14 cellular contexts compared by ENCODE assay signal in the genomic region with DNA sequence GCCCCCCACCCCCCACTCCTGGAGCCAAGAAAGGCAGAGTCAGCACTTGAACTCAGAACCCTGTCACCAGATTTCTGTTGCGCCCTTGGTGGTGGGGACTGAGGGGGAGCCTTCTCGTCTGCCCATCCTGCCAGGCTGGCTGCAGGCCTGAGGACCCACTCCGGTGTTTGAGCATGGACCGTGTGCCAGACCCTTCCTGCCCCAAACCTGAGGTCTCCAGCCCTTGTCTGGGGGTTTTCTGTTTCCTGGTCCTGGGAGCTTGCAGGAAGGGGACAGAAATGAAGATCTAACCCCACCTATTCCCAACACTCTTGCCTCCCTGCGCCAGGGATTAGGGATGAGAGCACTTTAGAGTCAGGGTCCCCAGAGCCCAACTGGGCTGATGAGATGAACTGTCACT.
DNase-seq lines count a peak whose midpoint lies in the region; ATAC-seq and TF ChIP-seq lines count a peak whose summit lies in the region.
"Had no signal": no experiment of that assay in that cellular context is flagged by ENCODE, and none has a peak within 500 bp of the region (broad histone marks: within the 10 kb centered on the region; RNA-seq: fewer than 3 reads in every experiment).

No MANE protein-coding gene starts in this region.

- CTCF ChIA-PET in RWPE1 (lab: Yijun Ruan, JAX) (no interaction called here), PC-3 (lab: Charles Lee) (no interaction called here)

- H3K4me2 ChIP-seq in neural progenitor cell, result no peak overlapping the region
- no peak overlapping the region for H3K4me2 ChIP-seq in PC-3 (ENCODE audit: low read length)
- H3K4me2 ChIP-seq: A549 had no signal

- intact Hi-C loops in PC-3 (cut with micrococcal nuclease), result no loop called here

- H4K20me1 ChIP-seq in neural progenitor cell (ENCODE audit: low read depth) (no peaks in the 10 kb centered on the region), PC-3 (ENCODE audit: low read length) (no peaks in the 10 kb centered on the region)

- H3K79me2 ChIP-seq in neural progenitor cell (ENCODE audit: low read depth) (no peaks in the 10 kb centered on the region), PC-3 (ENCODE audit: low read length) (no peaks in the 10 kb centered on the region)

- no peak for ATAC-seq in PC-3
- ATAC-seq in HG02970 (IDR thresholded peaks at IDR 0.05; ENCODE audit: low FRiP score, unreplicated experiment), result no peak
- ATAC-seq: A549; CD8-positive, alpha-beta T cell had no signal

- no peaks in the 10 kb centered on the region for H3K4me1 ChIP-seq in endodermal cell (ENCODE audit: control insufficient read depth, insufficient read depth, low read length)
- H3K4me1 ChIP-seq in neural progenitor cell, result peaks cover 4% of the 10 kb centered on the region
- H3K4me1 ChIP-seq in PC-3 (ENCODE audit: insufficient read depth, low read length), result no peaks in the 10 kb centered on the region; the same call in 1 of the 2 replicates
- H3K4me1 ChIP-seq: A549 had no signal

- no peaks in the 10 kb centered on the region for H3K9me2 ChIP-seq in PC-3 (replicated peaks; ENCODE audit: low read length)

- H3K27ac ChIP-seq in RWPE1 (peak overlapping the region; percentile 40), endodermal cell (ENCODE audit: low read depth, low read length) (no peak overlapping the region), neural progenitor cell (no peak overlapping the region), PC-3 (ENCODE audit: low read length) (no peak overlapping the region)
- H3K27ac ChIP-seq: A549 had no signal

- no peaks in the 10 kb centered on the region for H3F3A ChIP-seq in neural progenitor cell (ENCODE audit: low read depth)
- no peaks in the 10 kb centered on the region for H3F3A ChIP-seq in PC-3 (ENCODE audit: low read length, unreplicated experiment)

- no peaks in the 10 kb centered on the region for H3K27me3 ChIP-seq in endodermal cell (ENCODE audit: control insufficient read depth, insufficient read depth, low read length, poor library complexity, severe bottlenecking)
- no peaks in the 10 kb centered on the region for H3K27me3 ChIP-seq in neural progenitor cell
- no peaks in the 10 kb centered on the region for H3K27me3 ChIP-seq in PC-3 (ENCODE audit: low read length)

- H3K4me3 ChIP-seq in endodermal cell (ENCODE audit: low read length) (no peak overlapping the region), neural progenitor cell (no peak overlapping the region), PC-3 (ENCODE audit: low read length) (no peak overlapping the region)
- H3K4me3 ChIP-seq: A549 had no signal

- no peaks in the 10 kb centered on the region for H3K9me3 ChIP-seq in endodermal cell (ENCODE audit: control insufficient read depth, low read length)
- H3K9me3 ChIP-seq in neural progenitor cell (ENCODE audit: low read depth), result no peaks in the 10 kb centered on the region
- H3K9me3 ChIP-seq in PC-3 (ENCODE audit: low read length), result no peaks in the 10 kb centered on the region
- H3K9me3 ChIP-seq: A549 had no signal

- no peaks in the 10 kb centered on the region for H3K9me3 Mint-ChIP-seq in endodermal cell
- H3K9me3 Mint-ChIP-seq in neural progenitor cell, result no peaks in the 10 kb centered on the region
- H3K9me3 Mint-ChIP-seq: CD8-positive, alpha-beta T cell had no signal

- no peak overlapping the region for H3K27ac Mint-ChIP-seq in endodermal cell
- peak overlapping the region; percentile 35 for H3K27ac Mint-ChIP-seq in neural progenitor cell
- H3K27ac Mint-ChIP-seq: CD8-positive, alpha-beta T cell had no signal

- no peak overlapping the region for H3K9ac ChIP-seq in endodermal cell (ENCODE audit: extremely low read depth, low read length, poor library complexity, severe bottlenecking)
- no peak overlapping the region for H3K9ac ChIP-seq in neural progenitor cell
- no peak overlapping the region for H3K9ac ChIP-seq in PC-3 (ENCODE audit: low read length)

- WGBS in endodermal cell (ENCODE audit: insufficient coverage in 1 of 2, insufficient read length in 1 of 2), 2 experiments, result 92% methylated on average over 5 of the region's 5 CpGs; no CpG with 5 or more reads in 1 of the 2 experiments

- DNase-seq in RWPE1 (ENCODE audit: low spot score) (no peak), endodermal cell (peak; percentile 42), neural progenitor cell (ENCODE audit: low spot score) (no peak), PC-3 (no peak), superior temporal gyrus (ENCODE audit: extremely low spot score) (no peak)
- DNase-seq: CD8-positive, alpha-beta T cell; COR-L47; DMS153; DND-41; GDM1; H7 had no signal

- POLR2A ChIA-PET in RWPE1 (lab: Yijun Ruan, JAX; ENCODE audit: low non-redundant PET), result no interaction called here
- POLR2A ChIA-PET in PC-3 (lab: Charles Lee; ENCODE audit: unreplicated experiment), result no interaction called here

- TF ChIP-seq CTCF in RWPE1 (conservative IDR thresholded peaks at IDR 0.05; ENCODE audit: low read depth) (no peak), endodermal cell (conservative IDR thresholded peaks at IDR 0.05) (no peak), neural progenitor cell (IDR thresholded peaks at IDR 0.05) (no peak), PC-3 (conservative IDR thresholded peaks at IDR 0.05; ENCODE audit: low read depth, low read length) (no peak)

- no TSS peak for BruUV-seq in PC-3 (replicated peaks; lab: Mats Ljungman, UMichigan)

- H3K4me1 Mint-ChIP-seq in endodermal cell, result peaks cover 2% of the 10 kb centered on the region
- H3K4me1 Mint-ChIP-seq in neural progenitor cell, result peaks cover 28% of the 10 kb centered on the region

- H2AFZ ChIP-seq in neural progenitor cell (replicated peaks) (no peak overlapping the region), PC-3 (ENCODE audit: low read length) (no peak overlapping the region)

- H3K27me3 Mint-ChIP-seq in endodermal cell (ENCODE audit: insufficient read depth), result no peaks in the 10 kb centered on the region
- peaks cover 11% of the 10 kb centered on the region for H3K27me3 Mint-ChIP-seq in neural progenitor cell (ENCODE audit: insufficient read depth, low read depth)

- no peak overlapping the region for H3K4me3 Mint-ChIP-seq in endodermal cell
- no peak overlapping the region for H3K4me3 Mint-ChIP-seq in neural progenitor cell
- H3K4me3 Mint-ChIP-seq: CD8-positive, alpha-beta T cell had no signal

- H3K36me3 Mint-ChIP-seq in endodermal cell (ENCODE audit: low read depth), result no peaks in the 10 kb centered on the region
- no peaks in the 10 kb centered on the region for H3K36me3 Mint-ChIP-seq in neural progenitor cell
- H3K36me3 Mint-ChIP-seq: CD14-positive monocyte; CD8-positive, alpha-beta T cell had no signal

- no peaks in the 10 kb centered on the region for H3K36me3 ChIP-seq in endodermal cell (ENCODE audit: control insufficient read depth, insufficient read depth, low read length)
- H3K36me3 ChIP-seq in neural progenitor cell, result no peaks in the 10 kb centered on the region
- H3K36me3 ChIP-seq in PC-3 (ENCODE audit: low read depth, low read length), result no peaks in the 10 kb centered on the region
